Comparison of ENCODE assay signal across 16 cellular contexts in the genomic region with DNA sequence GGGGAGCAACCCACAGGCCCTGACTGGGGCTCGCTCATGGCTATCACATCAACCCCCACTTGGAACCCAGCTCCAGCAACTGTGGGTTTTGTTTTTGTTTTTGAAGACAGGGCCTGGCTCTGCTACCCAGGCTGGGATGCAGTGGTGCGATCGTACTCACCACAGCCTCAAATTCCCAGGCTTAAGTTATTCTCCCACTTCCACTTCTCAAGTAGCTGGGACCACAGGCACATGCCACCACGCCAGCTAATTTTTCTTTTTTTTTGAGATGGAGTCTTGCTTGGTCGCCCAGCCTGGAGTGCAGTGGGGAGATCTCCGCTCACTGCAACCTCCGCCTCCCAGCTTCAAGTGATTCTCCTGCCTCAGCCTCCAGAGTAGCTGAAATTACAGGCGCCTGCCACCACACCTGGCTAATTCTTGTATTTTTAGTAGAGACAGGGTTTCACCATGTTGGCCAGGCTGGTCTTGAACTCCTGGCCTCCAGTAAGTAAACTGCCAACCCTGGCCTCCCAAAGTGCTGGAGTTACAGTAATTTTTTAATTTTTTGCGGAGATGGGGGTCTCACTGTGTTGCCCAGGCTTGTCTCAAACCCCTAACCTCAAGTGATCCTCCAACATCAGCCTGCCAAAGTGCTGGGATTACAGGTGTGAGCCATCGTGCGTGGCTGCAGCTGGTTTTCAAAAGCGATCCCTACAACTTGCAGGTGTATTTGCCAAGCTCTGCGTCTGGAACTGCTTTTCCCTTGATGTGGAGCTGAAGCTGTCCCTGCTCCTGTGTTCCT.
"Had no signal": no experiment of that assay in that cellular context is flagged by ENCODE, and none has a peak within 500 bp of the region (broad histone marks: within the 10 kb centered on the region; RNA-seq: fewer than 3 reads in every experiment).

No MANE protein-coding gene starts in this region.

- H2AFZ ChIP-seq: hepatocyte had no signal

- H3K9me3 ChIP-seq: gastroesophageal sphincter, mucosa of descending colon, upper lobe of right lung had no signal

- H3K9me3 Mint-ChIP-seq: activated naive CD4-positive, alpha-beta T cell treated with anti-CD3 and anti-CD28 coated beads, Interleukin-2, amount 50 U/mL, for 24 hours; effector memory CD8-positive, alpha-beta T cell; naive thymus-derived CD8-positive, alpha-beta T cell; stimulated activated naive CD8-positive, alpha-beta T cell treated with anti-CD3 and anti-CD28 coated beads, Interleukin-15, Interleukin-2, amounts not matched to agents 100 ng/mL and 50 ng/mL, for 24 hours had no signal

- DNase-seq: activated CD4-positive, alpha-beta T cell treated with anti-CD3 and anti-CD28 coated beads, Interleukin-2, amount 50 U/mL, for 1 hour; activated T-cell treated with anti-CD3 and anti-CD28 coated beads, Interleukin-2, amount 50 U/mL, for 1 hour; central memory CD4-positive, alpha-beta T cell; cortex of kidney; effector memory CD8-positive, alpha-beta T cell; left cardiac atrium; mucosa of descending colon; naive thymus-derived CD8-positive, alpha-beta T cell; stimulated activated CD4-positive, alpha-beta T cell treated with anti-CD3 and anti-CD28 coated beads, Interleukin-4, amount 100 ng/mL, for 24 hours; T-helper 2 cell; upper lobe of right lung had no signal

- H3K36me3 ChIP-seq: gastroesophageal sphincter, upper lobe of right lung had no signal

- H3K27ac Mint-ChIP-seq: activated naive CD4-positive, alpha-beta T cell treated with anti-CD3 and anti-CD28 coated beads, Interleukin-2, amount 50 U/mL, for 24 hours; effector memory CD8-positive, alpha-beta T cell; naive thymus-derived CD8-positive, alpha-beta T cell; stimulated activated naive CD8-positive, alpha-beta T cell treated with anti-CD3 and anti-CD28 coated beads, Interleukin-15, Interleukin-2, amounts not matched to agents 100 ng/mL and 50 ng/mL, for 24 hours had no signal

- H3K4me3 ChIP-seq: gastroesophageal sphincter, hepatocyte, lung, mucosa of descending colon, upper lobe of right lung had no signal

- H3K36me3 Mint-ChIP-seq: naive thymus-derived CD8-positive, alpha-beta T cell had no signal

- H3K27me3 ChIP-seq: gastroesophageal sphincter, hepatocyte, upper lobe of right lung had no signal

- ATAC-seq: effector memory CD8-positive, alpha-beta T cell; gastroesophageal sphincter; left cardiac atrium; mucosa of descending colon; naive thymus-derived CD8-positive, alpha-beta T cell; upper lobe of right lung had no signal

- H3K79me2 ChIP-seq: hepatocyte had no signal

- H3K4me2 ChIP-seq: hepatocyte had no signal

- H3K4me3 Mint-ChIP-seq: activated naive CD4-positive, alpha-beta T cell treated with anti-CD3 and anti-CD28 coated beads, Interleukin-2, amount 50 U/mL, for 24 hours; effector memory CD8-positive, alpha-beta T cell; naive thymus-derived CD8-positive, alpha-beta T cell; stimulated activated naive CD8-positive, alpha-beta T cell treated with anti-CD3 and anti-CD28 coated beads, Interleukin-15, Interleukin-2, amounts not matched to agents 100 ng/mL and 50 ng/mL, for 24 hours had no signal

- H3K27ac ChIP-seq: gastroesophageal sphincter, hepatocyte, upper lobe of right lung had no signal
